In genomic region chr6:142276256-142276655, GRCh38 we compare ENCODE assay signal across 33 cellular contexts.
"Had no signal": no experiment of that assay in that cellular context is flagged by ENCODE, and none has a peak within 500 bp of the region (broad histone marks: within the 10 kb centered on the region; RNA-seq: fewer than 3 reads in every experiment).

No MANE protein-coding gene starts in this region.

- ATAC-seq: activated CD4-positive, alpha-beta T cell treated with anti-CD3 and anti-CD28 coated beads for 36 hours; activated CD4-positive, CD25-positive, alpha-beta regulatory T cell treated with anti-CD3 and anti-CD28 coated beads, Interleukin-2, amount 50 U/mL, for 24 hours; activated CD8-positive, alpha-beta T cell treated with anti-CD3 and anti-CD28 coated beads, Interleukin-2, amount 10 ng/mL, durations not matched to agents 7 days and 5 days had no signal

- H3K36me3 ChIP-seq: ascending aorta, cardiac muscle cell, Peyer's patch had no signal

- H3K27ac ChIP-seq: ascending aorta, cardiac muscle cell had no signal

- DNase-seq: activated CD4-positive, alpha-beta T cell treated with anti-CD3 and anti-CD28 coated beads for 36 hours; activated CD4-positive, alpha-beta T cell treated with anti-CD3 and anti-CD28 coated beads, Interleukin-2, amount 10 ng/mL, durations not matched to agents 7 days and 5 days; activated CD4-positive, alpha-beta T cell treated with anti-CD3 and anti-CD28 coated beads, Interleukin-2, amount 50 U/mL, for 48 hours; activated CD8-positive, alpha-beta T cell treated with anti-CD3 and anti-CD28 coated beads, Interleukin-2, amount 10 ng/mL, durations not matched to agents 7 days and 5 days; activated gamma-delta T cell; activated naive CD4-positive, alpha-beta T cell treated with Interleukin-2 at 50 U/mL for 16 hours; activated naive CD8-positive, alpha-beta T cell treated with anti-CD3 and anti-CD28 coated beads, Interleukin-2, amount 10 ng/mL, durations not matched to agents 7 days and 5 days; activated T-cell treated with anti-CD3 and anti-CD28 coated beads, Interleukin-2, amount 50 U/mL, for 24 hours; amygdala; Kasumi-1; KG1; MM.1S; MV-4-11; NCI-H1092; NCI-H1436 treated with DMSO at 0.1 percent for 48 hours; NCI-H1694 treated with DMSO at 0.1 percent for 48 hours; NCI-H2029; NCI-H345; NCI-H524 treated with DMSO at 0.1 percent for 48 hours; NCI-H748 treated with DMSO at 0.1 percent for 48 hours; NK-92 treated with Interleukin-12 subunit alpha and Interleukin-12 subunit beta, amount 100 ng/mL, for 24 hours; PC-3; Peyer's patch; RPMI8226; SHP77 treated with DMSO at 0.1 percent for 48 hours had no signal

- H3K4me3 Mint-ChIP-seq: activated CD4-positive, alpha-beta T cell treated with anti-CD3 and anti-CD28 coated beads for 36 hours; activated CD4-positive, alpha-beta T cell treated with anti-CD3 and anti-CD28 coated beads, Interleukin-2, amount 10 ng/mL, durations not matched to agents 7 days and 5 days; activated CD8-positive, alpha-beta T cell treated with anti-CD3 and anti-CD28 coated beads, Interleukin-2, amount 10 ng/mL, durations not matched to agents 7 days and 5 days; activated naive CD4-positive, alpha-beta T cell treated with anti-CD3 and anti-CD28 coated beads, Interleukin-2, amount 50 U/mL, for 24 hours; activated naive CD8-positive, alpha-beta T cell treated with anti-CD3 and anti-CD28 coated beads, Interleukin-2, amount 10 ng/mL, durations not matched to agents 7 days and 5 days; activated T-cell treated with anti-CD3 and anti-CD28 coated beads, Interleukin-2, amount 50 U/mL, for 24 hours; central memory CD8-positive, alpha-beta T cell; T-helper 1 cell treated with Interleukin-12 subunit alpha and Interleukin-12 subunit beta and Interleukin-4 antibody, amounts not matched to agents 30 μg/mL and 1 μg/mL, for 36 hours; T-helper 2 cell treated with Interferon-gamma antibody and Interleukin-4, amounts not matched to agents 5 μg/mL and 100 μg/mL, for 36 hours had no signal

- H3K9me3 ChIP-seq: ascending aorta, Peyer's patch had no signal

- H3K4me3 ChIP-seq: ascending aorta, cardiac muscle cell, Peyer's patch had no signal

- H3K4me1 ChIP-seq: ascending aorta, Peyer's patch had no signal

- H3K27me3 ChIP-seq: ascending aorta, cardiac muscle cell, Peyer's patch had no signal

- H3K4me1 Mint-ChIP-seq: activated CD4-positive, alpha-beta T cell treated with anti-CD3 and anti-CD28 coated beads for 36 hours; activated CD4-positive, alpha-beta T cell treated with anti-CD3 and anti-CD28 coated beads, Interleukin-2, amount 10 ng/mL, durations not matched to agents 7 days and 5 days; activated naive CD4-positive, alpha-beta T cell treated with anti-CD3 and anti-CD28 coated beads, Interleukin-2, amount 50 U/mL, for 24 hours; activated naive CD8-positive, alpha-beta T cell treated with anti-CD3 and anti-CD28 coated beads, Interleukin-2, amount 10 ng/mL, durations not matched to agents 7 days and 5 days; central memory CD8-positive, alpha-beta T cell had no signal

- H3K9me3 Mint-ChIP-seq: activated CD4-positive, alpha-beta T cell treated with anti-CD3 and anti-CD28 coated beads, Interleukin-2, amount 10 ng/mL, durations not matched to agents 7 days and 5 days; activated naive CD4-positive, alpha-beta T cell treated with anti-CD3 and anti-CD28 coated beads, Interleukin-2, amount 50 U/mL, for 24 hours; activated T-helper 2 cell treated with anti-CD3 and anti-CD28 coated beads, Interferon-gamma antibody, Interleukin-2, Interleukin-4, amounts not matched to agents 10 μg/mL and 5 μg/mL and 100 μg/mL, durations not matched to agents 14 hours and 24 hours and 36 hours; central memory CD8-positive, alpha-beta T cell; T-helper 1 cell treated with Interleukin-12 subunit alpha and Interleukin-12 subunit beta and Interleukin-4 antibody, amounts not matched to agents 30 μg/mL and 1 μg/mL, for 36 hours; T-helper 2 cell treated with Interferon-gamma antibody and Interleukin-4, amounts not matched to agents 5 μg/mL and 100 μg/mL, for 36 hours had no signal

- H3K36me3 Mint-ChIP-seq: activated naive CD4-positive, alpha-beta T cell treated with anti-CD3 and anti-CD28 coated beads, Interleukin-2, amount 50 U/mL, for 24 hours; activated naive CD8-positive, alpha-beta T cell treated with anti-CD3 and anti-CD28 coated beads, Interleukin-2, amount 10 ng/mL, durations not matched to agents 7 days and 5 days had no signal

- H3K27me3 Mint-ChIP-seq: activated T-cell treated with anti-CD3 and anti-CD28 coated beads, Interleukin-2, amount 50 U/mL, for 24 hours had no signal

- H3K27ac Mint-ChIP-seq: activated CD4-positive, alpha-beta T cell treated with anti-CD3 and anti-CD28 coated beads for 36 hours; activated CD4-positive, alpha-beta T cell treated with anti-CD3 and anti-CD28 coated beads, Interleukin-2, amount 10 ng/mL, durations not matched to agents 7 days and 5 days; activated CD8-positive, alpha-beta T cell treated with anti-CD3 and anti-CD28 coated beads, Interleukin-2, amount 10 ng/mL, durations not matched to agents 7 days and 5 days; activated naive CD4-positive, alpha-beta T cell treated with anti-CD3 and anti-CD28 coated beads, Interleukin-2, amount 50 U/mL, for 24 hours; activated naive CD8-positive, alpha-beta T cell treated with anti-CD3 and anti-CD28 coated beads, Interleukin-2, amount 10 ng/mL, durations not matched to agents 7 days and 5 days; activated T-cell treated with anti-CD3 and anti-CD28 coated beads, Interleukin-2, amount 50 U/mL, for 24 hours; activated T-helper 2 cell treated with anti-CD3 and anti-CD28 coated beads, Interferon-gamma antibody, Interleukin-2, Interleukin-4, amounts not matched to agents 10 μg/mL and 5 μg/mL and 100 μg/mL, durations not matched to agents 14 hours and 24 hours and 36 hours; T-helper 1 cell treated with Interleukin-12 subunit alpha and Interleukin-12 subunit beta and Interleukin-4 antibody, amounts not matched to agents 30 μg/mL and 1 μg/mL, for 36 hours; T-helper 2 cell treated with Interferon-gamma antibody and Interleukin-4, amounts not matched to agents 5 μg/mL and 100 μg/mL, for 36 hours had no signal
